ENCODE assay signal across 8 cellular contexts in the genomic region with DNA sequence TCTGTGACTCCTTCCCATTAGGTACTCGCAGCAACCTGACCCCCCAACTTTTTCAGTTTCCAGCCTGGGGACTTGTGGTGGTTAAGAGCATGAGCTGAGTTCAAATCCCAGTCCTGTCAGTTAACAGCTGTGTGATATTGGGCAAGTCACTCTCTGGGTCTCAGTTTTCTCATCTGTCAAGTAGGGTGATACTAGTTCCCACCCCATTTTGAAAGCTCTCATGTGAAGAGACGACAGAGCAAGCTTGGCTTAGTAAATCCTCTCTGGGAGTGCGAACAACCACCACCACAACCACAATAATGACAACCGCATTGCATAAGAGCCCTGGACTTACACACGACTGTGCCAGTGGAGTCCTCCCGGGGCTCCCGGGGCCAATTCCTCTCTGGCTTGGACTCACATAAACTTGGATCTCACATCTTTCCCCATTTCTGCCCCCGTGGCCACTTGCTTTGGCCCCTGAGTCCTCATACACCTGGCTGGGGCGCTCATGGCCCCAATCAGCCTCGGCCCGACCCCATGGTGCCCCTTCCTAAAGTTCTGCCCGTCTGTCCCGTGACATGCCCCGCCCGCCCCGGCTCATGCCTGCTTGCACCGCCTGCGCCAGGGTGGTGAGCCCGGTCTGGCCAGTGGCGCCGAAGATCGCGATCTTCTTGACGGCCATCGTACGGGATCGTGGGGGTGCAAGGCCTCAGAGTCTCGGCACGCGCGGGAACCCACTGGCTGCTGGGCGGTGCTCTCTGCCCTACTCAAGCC. TPM values are rescaled to one million over a fixed set of nuclear protein-coding genes. Genes with fewer than 3 reads are reported as not detected.
DNase-seq lines count a peak whose midpoint lies in the region; ATAC-seq and TF ChIP-seq lines count a peak whose summit lies in the region.

Gene BLVRB, minus strand, starts transcription at position 721 of the 756 bp plus-strand sequence. Its CDS starts 57 bp downstream, at position 664.

- TF ChIP-seq POLR2A in uterus (IDR thresholded peaks at IDR 0.05), result peak; percentile 91 to 94

- no peaks in the 10 kb centered on the region for H3K27me3 ChIP-seq in endocrine pancreas (ENCODE audit: control insufficient read depth, insufficient read depth, low read length)
- H3K27me3 ChIP-seq in mononuclear cell (ENCODE audit: insufficient read depth, low read length), result peaks cover 13% of the 10 kb centered on the region
- H3K27me3 ChIP-seq in uterus, result no peaks in the 10 kb centered on the region

- DNase-seq in GF-D8 (lab: John Stamatoyannopoulos, UW), result peak; percentile 82
- DNase-seq in T-helper 1 cell, result peak in 3 of 5 donors; percentile 11 to 61 (median 17)
- DNase-seq in uterus, result no peak
- no peak for DNase-seq in effector CD8-positive, alpha-beta T cell (lab: John Stamatoyannopoulos, UW)
- DNase-seq in activated effector memory CD4-positive, alpha-beta T cell treated with Interleukin-2 at 50 U/mL for 16 hours, result no peak

- intact Hi-C loops in uterus (cut with DNase I; ENCODE audit: low total_unique reads), result loop anchor here (10.0 kb wide), 1 partner anchor 140 kb away; the partner anchor contains the start of gene LTBP4

- peak; percentile 21 for ATAC-seq in HG03457 (IDR thresholded peaks at IDR 0.05; ENCODE audit: unreplicated experiment)

- H3K36me3 ChIP-seq in endocrine pancreas (ENCODE audit: control insufficient read depth, insufficient read depth, low read length) (no peaks in the 10 kb centered on the region), uterus (no peaks in the 10 kb centered on the region)

- peak in 1 of 4 experiments; percentile 24 for TF ChIP-seq CTCF in uterus (IDR thresholded peaks at IDR 0.05)

- no peaks in the 10 kb centered on the region for H3K9me3 ChIP-seq in endocrine pancreas (ENCODE audit: control insufficient read depth, low read length)
- no peaks in the 10 kb centered on the region for H3K9me3 ChIP-seq in mononuclear cell (ENCODE audit: low read depth, low read length)
- H3K9me3 ChIP-seq in uterus, result no peaks in the 10 kb centered on the region

- peak within 1 kb of the TSS; percentile 2 for H3K9ac ChIP-seq in endocrine pancreas (ENCODE audit: control insufficient read depth, insufficient read depth, low read length)

- no peaks in the 10 kb centered on the region for H3K4me1 ChIP-seq in endocrine pancreas (ENCODE audit: control insufficient read depth, insufficient read depth, low read length)
- H3K4me1 ChIP-seq in mononuclear cell (ENCODE audit: insufficient read depth, low read length), result peaks cover 64% of the 10 kb centered on the region
- peaks cover 0 to 6% of the 10 kb centered on the region in 2 donors for H3K4me1 ChIP-seq in uterus

- H3K4me3 ChIP-seq in endocrine pancreas (ENCODE audit: control insufficient read depth, insufficient read depth, low read length) (peak within 1 kb of the TSS; percentile 64), mononuclear cell (ENCODE audit: low read length) (peak within 1 kb of the TSS; percentile 46), uterus (peak within 1 kb of the TSS; percentile 64 to 84)

- H3K27ac ChIP-seq in uterus, result peak within 1 kb of the TSS; percentile 87 to 92

RNA-seq across cellular contexts. Expression of gene BLVRB, which starts in this region (rescaled TPM):
- total RNA-seq in mononuclear cell (39.8 TPM), uterus (100 to 1,000 TPM in 2 of 4 donors, 10 to 100 TPM in 2; 51.5 to 206 (median 115) TPM)

Comparison
In these comparisons a context has a peak if more than half of its experiments do, and no peak if none do; other contexts are left out.
1. DNase-seq: peak in GF-D8 (single experiment) and T-helper 1 cell (3 of 5); none in uterus (0 of 2), effector CD8-positive, alpha-beta T cell (single experiment) and activated effector memory CD4-positive, alpha-beta T cell treated with Interleukin-2 at 50 U/mL for 16 hours (single experiment).
2. Peak in every context shown above with its lines, with median percentiles within 50 percentile points of each other: H3K4me3 ChIP-seq.